Comparison of ENCODE assay signal across 1 cellular context in the genomic region with DNA sequence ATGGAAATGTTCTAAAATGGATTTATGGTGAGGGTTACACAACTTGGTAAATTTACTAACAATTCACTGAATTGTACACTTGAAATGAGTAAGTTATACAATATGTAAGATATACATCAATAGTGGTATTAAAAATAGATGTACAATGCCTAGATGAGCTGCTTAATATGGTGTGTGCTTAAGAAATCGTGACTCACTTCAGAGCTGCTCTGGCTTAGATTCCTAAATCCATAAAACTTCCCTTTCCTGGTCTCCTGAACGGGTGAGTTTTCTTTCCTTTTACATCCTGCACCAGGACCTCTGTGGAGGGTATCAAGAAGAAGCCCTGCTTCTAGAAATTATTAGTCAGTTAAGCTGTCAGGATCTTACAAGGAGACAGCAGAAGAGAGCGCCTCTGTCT.
TF ChIP-seq lines count a peak whose summit lies in the region.

No MANE protein-coding gene starts in this region.

TF ChIP-seq in WTC11, 78 proteins besides CTCF, POLR2A, EP300 and RAD21 (continued from another document):
- TF ChIP-seq NFE2L1 (CRISPR knock-in tag; IDR thresholded peaks at IDR 0.05) (no peak), GTF2I (CRISPR knock-in tag; conservative IDR thresholded peaks at IDR 0.05) (no peak), KAT7 (CRISPR knock-in tag; IDR thresholded peaks at IDR 0.05; ENCODE audit: borderline replicate concordance) (no peak)
- TF ChIP-seq, protein P1, sequence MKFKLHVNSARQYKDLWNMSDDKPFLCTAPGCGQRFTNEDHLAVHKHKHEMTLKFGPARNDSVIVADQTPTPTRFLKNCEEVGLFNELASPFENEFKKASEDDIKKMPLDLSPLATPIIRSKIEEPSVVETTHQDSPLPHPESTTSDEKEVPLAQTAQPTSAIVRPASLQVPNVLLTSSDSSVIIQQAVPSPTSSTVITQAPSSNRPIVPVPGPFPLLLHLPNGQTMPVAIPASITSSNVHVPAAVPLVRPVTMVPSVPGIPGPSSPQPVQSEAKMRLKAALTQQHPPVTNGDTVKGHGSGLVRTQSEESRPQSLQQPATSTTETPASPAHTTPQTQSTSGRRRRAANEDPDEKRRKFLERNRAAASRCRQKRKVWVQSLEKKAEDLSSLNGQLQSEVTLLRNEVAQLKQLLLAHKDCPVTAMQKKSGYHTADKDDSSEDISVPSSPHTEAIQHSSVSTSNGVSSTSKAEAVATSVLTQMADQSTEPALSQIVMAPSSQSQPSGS (CRISPR knock-in tag; IDR thresholded peaks at IDR 0.05; ENCODE audit: borderline replicate concordance, low read depth): no peak
